ENCODE assay signal across 24 cellular contexts in genomic region chr12:132580701-132581292, GRCh38. TPM values are rescaled to one million over a fixed set of nuclear protein-coding genes. Genes with fewer than 3 reads are reported as not detected.
DNase-seq lines count a peak whose midpoint lies in the region; ATAC-seq, FAIRE-seq and TF ChIP-seq lines count a peak whose summit lies in the region.
"Had no signal": no experiment of that assay in that cellular context is flagged by ENCODE, and none has a peak within 500 bp of the region (broad histone marks: within the 10 kb centered on the region; RNA-seq: fewer than 3 reads in every experiment).

No MANE protein-coding gene starts in this region.

- intact Hi-C loops in HCT116 (cut with micrococcal nuclease) (no loop called here), natural killer cell (cut with micrococcal nuclease) (no loop called here)

- no peak overlapping the region for H3K27ac Mint-ChIP-seq in natural killer cell
- H3K27ac Mint-ChIP-seq: CD4-positive, alpha-beta memory T cell; H9; HFFc6 had no signal

- no peak overlapping the region for H3K18ac ChIP-seq in H1 (ENCODE audit: extremely low read depth, low read length)
- no peak overlapping the region for H3K18ac ChIP-seq in neuronal stem cell (ENCODE audit: low read length)

- H3K36me3 ChIP-seq in HCT116 (ENCODE audit: control insufficient read depth in 1 of 2, insufficient read depth in 2 of 2, low read length in 2 of 2): peaks cover 19 to 20% of the 10 kb centered on the region in 2 experiments
- peaks cover 2 to 18% (median 9%) of the 10 kb centered on the region in 4 experiments; a peak in 7 of 8 replicates for H3K36me3 ChIP-seq in H1 (ENCODE audit: control insufficient read depth in 2 of 4, insufficient read depth in 4 of 4, low read length in 3 of 4)
- peaks cover 18 to 59% of the 10 kb centered on the region in 2 donors for H3K36me3 ChIP-seq in neuronal stem cell (replicated peaks in 1 of 2; ENCODE audit: control insufficient read depth in 2 of 2, insufficient read depth in 2 of 2, low read length in 2 of 2)

- TF ChIP-seq POLR2A in HCT116 (IDR thresholded peaks at IDR 0.05; ENCODE audit: borderline replicate concordance, extremely low read depth, insufficient read depth, insufficient read length) (no peak), H1 (IDR thresholded peaks at IDR 0.05; ENCODE audit: control extremely low read depth in 1 of 2, low read depth in 2 of 2, low read length in 2 of 2) (peak in 1 of 2 experiments; percentile 39; a peak in 1 of 3 replicates)

- H3K79me2 ChIP-seq in HCT116 (ENCODE audit: insufficient read depth, low read length): no peaks in the 10 kb centered on the region
- H3K79me2 ChIP-seq in H1 (ENCODE audit: control insufficient read depth in 1 of 2, insufficient read depth in 2 of 2, low read length in 2 of 2): no peaks in the 10 kb centered on the region

- no peak overlapping the region for H3K23ac ChIP-seq in H1 (ENCODE audit: insufficient read length)
- no peak overlapping the region for H3K23ac ChIP-seq in neuronal stem cell (ENCODE audit: low read depth, low read length, poor library complexity)

- RAD21 ChIA-PET in HCT116 (lab: Charles Lee; ENCODE audit: low non-redundant PET in 1 of 2, low total read pairs in 2 of 2, uncharacterized antibody in 2 of 2, unreplicated experiment in 2 of 2): no interaction called here

- CTCF ChIA-PET in HCT116 (lab: Charles Lee): no interaction called here
- CTCF ChIA-PET in H1 (lab: Charles Lee; ENCODE audit: partially characterized antibody): interaction anchor here (0.8 to 2.2 kb wide), 9 partner anchors 11 to 166 kb away, joined by 3 to 11 read pairs (median 3); no protein-coding TSS in a partner anchor

- ATAC-seq in HCT116 (0 out of 2 replicates have a peak, but pooled peaks have one; percentile 6), natural killer cell (no peak)

- H3K9me3 ChIP-seq in HCT116 (ENCODE audit: control insufficient read depth in 1 of 2, insufficient read depth in 1 of 2, low read depth in 1 of 2, low read length in 2 of 2): no peaks in the 10 kb centered on the region
- no peaks in the 10 kb centered on the region for H3K9me3 ChIP-seq in H1 (ENCODE audit: insufficient read depth in 2 of 2, low read depth in 1 of 2, low read length in 1 of 2)
- no peaks in the 10 kb centered on the region for H3K9me3 ChIP-seq in neuronal stem cell (replicated peaks in 1 of 2; ENCODE audit: control insufficient read depth in 2 of 2, insufficient read depth in 1 of 2, low read depth in 1 of 2, low read length in 2 of 2)

- no peak overlapping the region for H3K4me3 Mint-ChIP-seq in natural killer cell
- H3K4me3 Mint-ChIP-seq: CD4-positive, alpha-beta memory T cell; H9; HFFc6 had no signal

- H2BK20ac ChIP-seq in H1 (ENCODE audit: low read length): no peak overlapping the region

- no peak overlapping the region for H2AFZ ChIP-seq in HCT116 (ENCODE audit: low read depth, low read length, poor library complexity, severe bottlenecking)
- H2AFZ ChIP-seq in H1 (ENCODE audit: low read length): no peak overlapping the region
- H2AFZ ChIP-seq in neuronal stem cell (ENCODE audit: low read length): no peak overlapping the region
- H2AFZ ChIP-seq: GM23248 had no signal

- FAIRE-seq in H1 (lab: Jason Lieb, UNC): no peak
- FAIRE-seq: GM12891, GM18507 had no signal

- H4K20me1 ChIP-seq in HCT116 (ENCODE audit: insufficient read depth) (no peaks in the 10 kb centered on the region; the same call in 1 of the 2 replicates), H1 (replicated peaks in 1 of 2; ENCODE audit: control insufficient read depth in 1 of 2, insufficient read depth in 2 of 2, low read length in 2 of 2) (peaks cover 15 to 22% of the 10 kb centered on the region in 2 experiments)

- TF ChIP-seq CTCF in HCT116 (IDR thresholded peaks at IDR 0.05 in 2 of 3, conservative IDR thresholded peaks at IDR 0.05 in 1 of 3; ENCODE audit: borderline replicate concordance in 1 of 3, insufficient read depth in 1 of 3, low read depth in 2 of 3, low read length in 2 of 3) (no peak), H1 (IDR thresholded peaks at IDR 0.05; ENCODE audit: control extremely low read depth in 1 of 3, insufficient read depth in 1 of 3, low read depth in 1 of 3, low read length in 3 of 3) (no peak), natural killer cell (IDR thresholded peaks at IDR 0.05) (no peak)

- H3K36me3 Mint-ChIP-seq in natural killer cell: no peaks in the 10 kb centered on the region

- H3K27ac ChIP-seq in HCT116 (ENCODE audit: low read depth, low read length) (no peak overlapping the region), H1 (ENCODE audit: low read depth, low read length) (no peak overlapping the region), neuronal stem cell (replicated peaks; ENCODE audit: low read length) (no peak overlapping the region)
- H3K27ac ChIP-seq: GM23248 had no signal

- H3K23me2 ChIP-seq in H1 (ENCODE audit: low read depth, low read length): peaks cover 18% of the 10 kb centered on the region; the same call in 1 of the 2 replicates

- no peak overlapping the region for H2BK5ac ChIP-seq in H1 (ENCODE audit: low read depth, low read length)
- no peak overlapping the region for H2BK5ac ChIP-seq in neuronal stem cell (ENCODE audit: low read length)

- TF ChIP-seq EP300 in H1 (IDR thresholded peaks at IDR 0.05; ENCODE audit: borderline replicate concordance in 1 of 2, low read depth in 2 of 2, low read length in 2 of 2): no peak

- H2AK5ac ChIP-seq in H1 (ENCODE audit: low read depth, low read length) (0 out of 2 replicates have a peak overlapping the region, but pooled peaks have one; percentile 39), neuronal stem cell (ENCODE audit: low read depth, low read length) (peak overlapping the region; percentile 28)

- DNase-seq in HCT116 (ENCODE audit: low read depth, low spot score) (no peak), H1 (ENCODE audit: low read depth in 1 of 2, low spot score in 2 of 2) (no peak), iPS-NIHi11 (ENCODE audit: low spot score) (peak; percentile 13), neuronal stem cell (ENCODE audit: low spot score) (no peak), natural killer cell (no peak)
- DNase-seq in stimulated activated CD8-positive, alpha-beta memory T cell treated with anti-CD3 and anti-CD28 coated beads, Interleukin-4, amount 100 ng/mL, for 48 hours: no peak
- DNase-seq: C1 segment of cervical spinal cord; Calu3; CD4-positive, alpha-beta memory T cell; COR-L47; DMS53; DMS79 treated with DMSO at 0.1 percent for 48 hours; GF-D8; GM23248; H9; HFFc6 had no signal

- POLR2A ChIA-PET in HCT116 (lab: Charles Lee): no interaction called here
- POLR2A ChIA-PET in H1 (lab: Charles Lee; ENCODE audit: partially characterized antibody): interaction anchor here (0.8 to 6.6 kb wide), 9 partner anchors 13 to 121 kb away, joined by 3 to 60 read pairs (median 11); partner anchors contain the start of genes LRCOL1 and P2RX2

- H3K14ac ChIP-seq in H1 (ENCODE audit: insufficient read length): no peak overlapping the region
- no peak overlapping the region for H3K14ac ChIP-seq in neuronal stem cell (ENCODE audit: low read length)

- H2BK120ac ChIP-seq in H1 (replicated peaks; ENCODE audit: low read depth, low read length): no peak overlapping the region
- H2BK120ac ChIP-seq in neuronal stem cell (ENCODE audit: low read depth, low read length): no peak overlapping the region

- H3K4me1 Mint-ChIP-seq in natural killer cell: no peaks in the 10 kb centered on the region

- no peaks in the 10 kb centered on the region for H3K27me3 Mint-ChIP-seq in natural killer cell (ENCODE audit: low read depth in 2 of 2)
- H3K27me3 Mint-ChIP-seq: CD4-positive, alpha-beta memory T cell had no signal

- BruUV-seq in HCT116 (replicated peaks; lab: Mats Ljungman, UMichigan): no TSS peak

- H3K79me1 ChIP-seq in H1 (ENCODE audit: low read depth, low read length) (peaks cover 2% of the 10 kb centered on the region; the same call in 1 of the 2 replicates), neuronal stem cell (ENCODE audit: low read depth, low read length) (peaks cover 8% of the 10 kb centered on the region)

- no peaks in the 10 kb centered on the region for H3K27me3 ChIP-seq in HCT116 (ENCODE audit: insufficient read depth, low read length)
- H3K27me3 ChIP-seq in H1 (replicated peaks in 1 of 4; ENCODE audit: control insufficient read depth in 3 of 4, extremely low read depth in 1 of 4, insufficient read depth in 3 of 4, low read length in 3 of 4): peaks cover 14 to 36% (median 28%) of the 10 kb centered on the region in 4 experiments
- H3K27me3 ChIP-seq in neuronal stem cell (ENCODE audit: control insufficient read depth in 3 of 3, insufficient read depth in 3 of 3, low read depth in 1 of 3, low read length in 3 of 3): peaks cover 0 to 34% (median 6%) of the 10 kb centered on the region in 3 experiments

- no peak overlapping the region for H3K4ac ChIP-seq in H1 (replicated peaks; ENCODE audit: insufficient read length, low read depth, low read length)
- no peak overlapping the region for H3K4ac ChIP-seq in neuronal stem cell (ENCODE audit: low read length)

- no peak overlapping the region for H3K56ac ChIP-seq in H1 (replicated peaks; ENCODE audit: insufficient read length, low read depth, low read length)

- H3K4me3 ChIP-seq in HCT116 (replicated peaks in 1 of 2; ENCODE audit: low read depth in 1 of 2, low read length in 2 of 2) (no peak overlapping the region), H1 (ENCODE audit: extremely low read depth in 1 of 4, insufficient read depth in 2 of 4, low read depth in 3 of 4, low read length in 4 of 4) (no peak overlapping the region), neuronal stem cell (ENCODE audit: low read length in 2 of 2) (no peak overlapping the region)
- H3K4me3 ChIP-seq: GM23248 had no signal

- H4K8ac ChIP-seq in H1 (ENCODE audit: extremely low read depth, insufficient read depth, low read length) (no peak overlapping the region), neuronal stem cell (ENCODE audit: low read depth, low read length) (no peak overlapping the region)

- no peaks in the 10 kb centered on the region for H3K9me2 ChIP-seq in HCT116 (ENCODE audit: insufficient read depth)

- WGBS in H1 (ENCODE audit: extremely low coverage in 1 of 2, insufficient coverage in 1 of 2, insufficient read length in 1 of 2, insufficient replicate concordance in 2 of 2, low coverage in 1 of 2, low lambda C conversion rate in 2 of 2, missing lambda C conversion rate in 1 of 2), 2 experiments: 95% methylated on average over 10 of the region's 12 CpGs; no CpG with 5 or more reads in 1 of the 2 experiments
- no CpG with 5 or more reads among the region's 12 CpGs for WGBS in neuronal stem cell (ENCODE audit: extremely low coverage in 2 of 2, insufficient read length in 2 of 2, insufficient replicate concordance in 1 of 2), 2 donors

- H3K4me1 ChIP-seq in HCT116 (ENCODE audit: control insufficient read depth in 1 of 2, insufficient read depth in 2 of 2, low read length in 2 of 2) (no peaks in the 10 kb centered on the region), H1 (replicated peaks in 1 of 4; ENCODE audit: control insufficient read depth in 3 of 4, insufficient read depth in 4 of 4, low read length in 3 of 4) (peaks cover 0 to 6% (median 5%) of the 10 kb centered on the region in 4 experiments; a peak in 2 of 7 replicates), neuronal stem cell (ENCODE audit: control insufficient read depth in 2 of 2, insufficient read depth in 1 of 2, low read depth in 1 of 2, low read length in 2 of 2) (peaks cover 0 to 7% of the 10 kb centered on the region in 2 donors)

- no peak overlapping the region for H4K91ac ChIP-seq in H1 (replicated peaks; ENCODE audit: insufficient read length, low read length)
- no peak overlapping the region for H4K91ac ChIP-seq in neuronal stem cell (ENCODE audit: low read depth, low read length, poor library complexity)

- H4K5ac ChIP-seq in H1 (ENCODE audit: insufficient read length, low read depth, low read length): no peak overlapping the region

- H3K9ac ChIP-seq in HCT116 (ENCODE audit: low read length) (no peak overlapping the region), H1 (replicated peaks in 1 of 4; ENCODE audit: extremely low read depth in 1 of 4, low read depth in 3 of 4, low read length in 3 of 4) (no peak overlapping the region), neuronal stem cell (ENCODE audit: low read depth, low read length, poor library complexity) (peak overlapping the region; percentile 44)
- H3K9ac ChIP-seq: GM23248 had no signal

- no peaks in the 10 kb centered on the region for H3K9me3 Mint-ChIP-seq in natural killer cell
- H3K9me3 Mint-ChIP-seq: CD4-positive, alpha-beta memory T cell; H9; HFFc6 had no signal

- H2BK15ac ChIP-seq in H1 (ENCODE audit: low read length) (no peak overlapping the region), neuronal stem cell (ENCODE audit: low read length) (no peak overlapping the region)

- H3K4me2 ChIP-seq in HCT116 (ENCODE audit: low read length) (no peak overlapping the region), H1 (ENCODE audit: insufficient read depth in 1 of 2, low read depth in 2 of 2, low read length in 2 of 2) (no peak overlapping the region), neuronal stem cell (ENCODE audit: insufficient read depth, low read length, poor library complexity, severe bottlenecking) (no peak overlapping the region)

- TF ChIP-seq RAD21 in HCT116 (IDR thresholded peaks at IDR 0.05; ENCODE audit: low read depth) (no peak), H1 (IDR thresholded peaks at IDR 0.05 in 1 of 2, conservative IDR thresholded peaks at IDR 0.05 in 1 of 2; ENCODE audit: low read depth in 2 of 2, low read length in 2 of 2) (no peak)

- H2BK12ac ChIP-seq in H1 (ENCODE audit: low read depth, low read length) (no peak overlapping the region), neuronal stem cell (ENCODE audit: low read length) (no peak overlapping the region)

RNA-seq across cellular contexts. Expression of gene LRCOL1, which starts 29.6 kb away (rescaled TPM):
- not detected for total RNA-seq in HCT116 (2021; ENCODE audit: unreplicated experiment)
- polyA plus RNA-seq in HCT116 (2012): not detected in 2 replicates
- total RNA-seq in H1 (2021; fragmentation: NEBNext Ultra II Directional; extraction: Animal tissue kit (Norgen Biotek cat#: 25700)): not detected in 2 replicates
- polyA plus RNA-seq in H1 (2011; rRNA removed): 0.42 TPM in 1 of 2 replicates, not detected in the other
- polyA plus RNA-seq in H1 (2011; cell fraction: cytosol; rRNA removed): 0.18 TPM
- 1.6 TPM for polyA plus RNA-seq in H1 (2011; cell fraction: nucleus; rRNA removed)
- polyA plus RNA-seq in H1 (2012, experiment 1 of 2): not detected in 4 replicates
- not detected for polyA plus RNA-seq in H1 (2012, experiment 2 of 2)
- polyA plus RNA-seq in H1 (2013, experiment 1 of 2): not detected
- polyA plus RNA-seq in H1 (2013, experiment 2 of 2): 0.09 TPM
- not detected in 2 replicates for polyA minus RNA-seq in H1 (2011; rRNA and poly(A)+ RNA removed)
- not detected for polyA minus RNA-seq in H1 (2011; cell fraction: cytosol; rRNA and poly(A)+ RNA removed)
- polyA minus RNA-seq in H1 (2011; cell fraction: nucleus; rRNA and poly(A)+ RNA removed): not detected
- 0.46 TPM for polyA plus RNA-seq in neuronal stem cell (2013, experiment 1 of 2)
- polyA plus RNA-seq in neuronal stem cell (2013, experiment 2 of 2): 0.55 TPM
- not detected for total RNA-seq in natural killer cell
- total RNA-seq: A673; Calu3; CD4-positive, alpha-beta memory T cell; Daoy; G401; GM23248; H4; H9 had no signal
- polyA plus RNA-seq: CD4-positive, alpha-beta memory T cell; GM23248 had no signal

RNA-seq across cellular contexts. Expression of gene P2RX2, which starts 37.8 kb away (rescaled TPM):
- total RNA-seq in HCT116 (2021; ENCODE audit: unreplicated experiment): not detected
- 0.10 TPM in 1 of 2 replicates, not detected in the other for polyA plus RNA-seq in HCT116 (2012)
- 0.84 and 1.5 TPM in 2 replicates for total RNA-seq in H1 (2021; fragmentation: NEBNext Ultra II Directional; extraction: Animal tissue kit (Norgen Biotek cat#: 25700))
- polyA plus RNA-seq in H1 (2011; rRNA removed): 2.2 and 6.3 TPM in 2 replicates
- 4.0 TPM for polyA plus RNA-seq in H1 (2011; cell fraction: cytosol; rRNA removed)
- 40.4 TPM for polyA plus RNA-seq in H1 (2011; cell fraction: nucleus; rRNA removed)
- 2.0 to 3.0 TPM (median 2.5 TPM) in 4 replicates for polyA plus RNA-seq in H1 (2012, experiment 1 of 2)
- polyA plus RNA-seq in H1 (2012, experiment 2 of 2): 1.5 TPM
- 1.9 TPM for polyA plus RNA-seq in H1 (2013, experiment 1 of 2)
- polyA plus RNA-seq in H1 (2013, experiment 2 of 2): 1.7 TPM
- 0.50 and 0.54 TPM in 2 replicates for polyA minus RNA-seq in H1 (2011; rRNA and poly(A)+ RNA removed)
- 0.59 TPM for polyA minus RNA-seq in H1 (2011; cell fraction: cytosol; rRNA and poly(A)+ RNA removed)
- polyA minus RNA-seq in H1 (2011; cell fraction: nucleus; rRNA and poly(A)+ RNA removed): 2.2 TPM
- polyA plus RNA-seq in neuronal stem cell (2013, experiment 1 of 2): 0.14 TPM
- 0.11 TPM for polyA plus RNA-seq in neuronal stem cell (2013, experiment 2 of 2)
- not detected for total RNA-seq in natural killer cell
- total RNA-seq: A172; A673; Calu3; CD4-positive, alpha-beta memory T cell; Daoy; GM23248; H4; HFFc6 had no signal
- polyA plus RNA-seq: BJ; CD4-positive, alpha-beta memory T cell; GM23248 had no signal

Comparison
In these comparisons a context has a peak if more than half of its experiments do, and no peak if none do; other contexts are left out.
1. Of the 16 proteins assayed by ChIP-seq in both H1 and HCT116: peak only in H1: none; only in HCT116: POLR2AphosphoS5; in both: none; in neither: 14; mixed calls (peak in some experiments, not most) for 1.